17 cellular contexts compared by ENCODE assay signal in genomic region chr2:231911381-231911780, GRCh38. TPM values are rescaled to one million over a fixed set of nuclear protein-coding genes. Genes with fewer than 3 reads are reported as not detected.
DNase-seq lines count a peak whose midpoint lies in the region; ATAC-seq, FAIRE-seq and TF ChIP-seq lines count a peak whose summit lies in the region.
"Had no signal": no experiment of that assay in that cellular context is flagged by ENCODE, and none has a peak within 500 bp of the region (broad histone marks: within the 10 kb centered on the region; RNA-seq: fewer than 3 reads in every experiment).

No MANE protein-coding gene starts in this region.

- H3K27me3 Mint-ChIP-seq in H9 (ENCODE audit: low read depth): peaks cover 5% of the 10 kb centered on the region
- H3K27me3 Mint-ChIP-seq in CD14-positive monocyte (ENCODE audit: low read depth in 3 of 3): peaks cover 5 to 16% (median 11%) of the 10 kb centered on the region in 3 donors
- H3K27me3 Mint-ChIP-seq: CD4-positive, alpha-beta T cell had no signal

- CTCF ChIA-PET in A549 (lab: Yijun Ruan, JAX): interaction anchor here (0.7 to 9.0 kb wide), 7 partner anchors 9 to 530 kb away, joined by 3 to 75 read pairs (median 6); partner anchors contain the start of gene NPPC

- H3K4me1 ChIP-seq in A549 (no peaks in the 10 kb centered on the region), BLaER1 (peaks cover 56% of the 10 kb centered on the region), osteoblast (ENCODE audit: insufficient read depth, low read length) (no peaks in the 10 kb centered on the region), H9 (ENCODE audit: insufficient read depth, low read length) (no peaks in the 10 kb centered on the region)

- H3K27me3 ChIP-seq in BLaER1 (no peaks in the 10 kb centered on the region), bronchial epithelial cell (ENCODE audit: control insufficient read depth, insufficient read depth, low read length) (no peaks in the 10 kb centered on the region), osteoblast (ENCODE audit: insufficient read depth, low read length) (peaks cover 8% of the 10 kb centered on the region), H9 (ENCODE audit: insufficient read depth, low read length) (no peaks in the 10 kb centered on the region)

- no peak overlapping the region for H3K4ac ChIP-seq in H9 (ENCODE audit: low read depth, low read length)

- no peak overlapping the region for H4K8ac ChIP-seq in H9 (replicated peaks; ENCODE audit: insufficient read length, low read depth, low read length)

- no peak for TF ChIP-seq EP300 in A549 (IDR thresholded peaks at IDR 0.05)

- H2BK5ac ChIP-seq in H9 (ENCODE audit: insufficient read length, low read length): no peak overlapping the region

- intact Hi-C loops in CD14-positive monocyte (cut with micrococcal nuclease): loop anchor here in 1 of 2 donors (5.0 kb wide), 1 partner anchor 526 kb away; no protein-coding TSS in a partner anchor

- H3K9me3 ChIP-seq in A549 (no peaks in the 10 kb centered on the region), BLaER1 (no peaks in the 10 kb centered on the region), osteoblast (ENCODE audit: low read depth, low read length) (no peaks in the 10 kb centered on the region), H9 (ENCODE audit: control insufficient read depth, low read depth, low read length) (no peaks in the 10 kb centered on the region)

- H4K91ac ChIP-seq in H9 (ENCODE audit: insufficient read length, low read depth, low read length): no peak overlapping the region

- H3K4me2 ChIP-seq in A549: no peak overlapping the region
- H3K4me2 ChIP-seq in BLaER1: peak overlapping the region; percentile 72
- H3K4me2 ChIP-seq in osteoblast (ENCODE audit: insufficient read depth, low read length): no peak overlapping the region
- no peak overlapping the region for H3K4me2 ChIP-seq in H9 (ENCODE audit: insufficient read depth, insufficient read length, low read length)

- peak; percentile 25 to 42; a peak in 2 of 6 replicates for ATAC-seq in A549
- ATAC-seq in HG03280 (IDR thresholded peaks at IDR 0.05; ENCODE audit: unreplicated experiment): no peak
- ATAC-seq in HG02938 (IDR thresholded peaks at IDR 0.05; ENCODE audit: unreplicated experiment): no peak
- ATAC-seq: GM12878 had no signal

- H4K20me1 ChIP-seq in BLaER1: no peaks in the 10 kb centered on the region
- no peaks in the 10 kb centered on the region for H4K20me1 ChIP-seq in osteoblast (ENCODE audit: insufficient read depth, low read length)
- no peaks in the 10 kb centered on the region for H4K20me1 ChIP-seq in H9 (ENCODE audit: control insufficient read depth, insufficient read depth, insufficient read length)

- H3K56ac ChIP-seq in H9 (ENCODE audit: insufficient read length, low read depth, low read length): no peak overlapping the region

- H2BK12ac ChIP-seq in H9 (ENCODE audit: insufficient read length, low read depth, low read length): no peak overlapping the region

- H3K79me2 ChIP-seq in osteoblast (ENCODE audit: insufficient read depth, low read length): no peaks in the 10 kb centered on the region
- no peaks in the 10 kb centered on the region for H3K79me2 ChIP-seq in H9 (ENCODE audit: insufficient read depth, low read length)

- no peak overlapping the region for H3K18ac ChIP-seq in H9 (ENCODE audit: insufficient read length, low read depth, low read length)

- H3K9me3 Mint-ChIP-seq in H9: no peaks in the 10 kb centered on the region
- no peaks in the 10 kb centered on the region for H3K9me3 Mint-ChIP-seq in CD14-positive monocyte
- H3K9me3 Mint-ChIP-seq: CD4-positive, alpha-beta T cell had no signal

- no peak overlapping the region for H2BK15ac ChIP-seq in H9 (ENCODE audit: low read depth, low read length)

- H3K4me3 ChIP-seq in A549 (no peak overlapping the region), BLaER1 (no peak overlapping the region), bronchial epithelial cell (ENCODE audit: low read depth, low read length) (no peak overlapping the region), osteoblast (ENCODE audit: insufficient read depth, low read length) (no peak overlapping the region)
- H3K4me3 ChIP-seq: GM12878, GM23248 had no signal

- H3K9ac ChIP-seq in BLaER1 (no peak overlapping the region), H9 (ENCODE audit: extremely low read depth, insufficient read length, low read length) (no peak overlapping the region)
- H3K9ac ChIP-seq: GM23248 had no signal

- no peak for TF ChIP-seq POLR2A in A549 (IDR thresholded peaks at IDR 0.05; ENCODE audit: low read length)

- H3K36me3 ChIP-seq in BLaER1 (no peaks in the 10 kb centered on the region), bronchial epithelial cell (ENCODE audit: control insufficient read depth, insufficient read depth, low read length) (no peaks in the 10 kb centered on the region), osteoblast (ENCODE audit: insufficient read depth, low read length) (no peaks in the 10 kb centered on the region)

- H3K27ac Mint-ChIP-seq in H9: peak overlapping the region in 1 of 3 experiments; percentile 44; a peak in 1 of 7 replicates
- H3K27ac Mint-ChIP-seq in CD14-positive monocyte: no peak overlapping the region
- H3K27ac Mint-ChIP-seq: CD4-positive, alpha-beta T cell had no signal

- H3K4me3 Mint-ChIP-seq in H9: no peak overlapping the region
- H3K4me3 Mint-ChIP-seq in CD14-positive monocyte: no peak overlapping the region
- H3K4me3 Mint-ChIP-seq: CD4-positive, alpha-beta T cell had no signal

- FAIRE-seq in A549 (lab: Jason Lieb, UNC) (no peak), bronchial epithelial cell (lab: Jason Lieb, UNC) (peak; percentile 28)
- FAIRE-seq: GM12878, GM18507, H54 had no signal

- no peak overlapping the region for H3K23ac ChIP-seq in H9 (ENCODE audit: insufficient read length, low read depth, low read length)

- 43% methylated on average over 6 of the region's 6 CpGs for WGBS in A549 (ENCODE audit: missing lambda C conversion rate)
- no CpG with 5 or more reads among the region's 6 CpGs for WGBS in H9 (ENCODE audit: extremely low coverage, insufficient read length, low lambda C conversion rate)

- no peak overlapping the region for H2AFZ ChIP-seq in osteoblast (ENCODE audit: low read length)
- H2AFZ ChIP-seq in H9 (ENCODE audit: low read length): no peak overlapping the region
- H2AFZ ChIP-seq: GM23248 had no signal

- no peak overlapping the region for H2BK120ac ChIP-seq in H9 (ENCODE audit: low read depth, low read length, poor library complexity, severe bottlenecking)

- H3K79me1 ChIP-seq in H9 (ENCODE audit: insufficient read depth, low read depth, low read length, poor library complexity, severe bottlenecking): no peaks in the 10 kb centered on the region

- DNase-seq in A549 (ENCODE audit: low read depth in 1 of 2, low spot score in 1 of 2) (no peak), bronchial epithelial cell (ENCODE audit: low read depth) (no peak), osteoblast (ENCODE audit: insufficient read length, low spot score, missing footprints) (peak; percentile 26), H9 (no peak), CD14-positive monocyte (ENCODE audit: low spot score) (no peak)
- DNase-seq: Calu3; CD4-positive, alpha-beta T cell; GM23248 had no signal

- TF ChIP-seq CTCF in A549 (IDR thresholded peaks at IDR 0.05) (no peak), bronchial epithelial cell (IDR thresholded peaks at IDR 0.05; ENCODE audit: insufficient read depth, low read length, severe bottlenecking) (no peak), osteoblast (IDR thresholded peaks at IDR 0.05; ENCODE audit: extremely low read depth, low read depth, low read length) (no peak), H9 (conservative IDR thresholded peaks at IDR 0.05) (no peak), CD14-positive monocyte (IDR thresholded peaks at IDR 0.05) (no peak)

- POLR2A ChIA-PET in A549 (lab: Yijun Ruan, JAX): no interaction called here

- H2BK20ac ChIP-seq in H9 (ENCODE audit: low read depth, low read length, poor library complexity, severe bottlenecking): no peak overlapping the region

- no peak overlapping the region for H3T11ph ChIP-seq in H9 (ENCODE audit: low read length)

- no peak overlapping the region for H4K5ac ChIP-seq in H9 (ENCODE audit: insufficient read length, low read depth, low read length)

- H3K4me1 Mint-ChIP-seq in H9 (peaks cover 13 to 21% of the 10 kb centered on the region in 2 experiments), CD14-positive monocyte (peaks cover 4% of the 10 kb centered on the region)

- no peaks in the 10 kb centered on the region for H3K23me2 ChIP-seq in H9 (ENCODE audit: insufficient read length, low read depth, low read length, poor library complexity, severe bottlenecking)

- H3K27ac ChIP-seq in A549 (no peak overlapping the region), BLaER1 (no peak overlapping the region), osteoblast (ENCODE audit: low read depth, low read length) (no peak overlapping the region), H9 (ENCODE audit: insufficient read length, low read depth, low read length) (no peak overlapping the region)
- H3K27ac ChIP-seq: GM23248 had no signal

- no peak overlapping the region for H3K14ac ChIP-seq in H9 (ENCODE audit: insufficient read depth, low read length)

- H3K36me3 Mint-ChIP-seq in H9 (ENCODE audit: insufficient read depth in 1 of 3, low read depth in 3 of 3) (no peaks in the 10 kb centered on the region), CD14-positive monocyte (no peaks in the 10 kb centered on the region)

- TF ChIP-seq RAD21 in A549 (conservative IDR thresholded peaks at IDR 0.05 in 1 of 2, IDR thresholded peaks at IDR 0.05 in 1 of 2): no peak

- H2AK5ac ChIP-seq in H9 (ENCODE audit: insufficient read length, low read length): no peak overlapping the region

TF ChIP-seq in A549, 52 proteins besides CTCF, POLR2A, EP300 and RAD21 (continues in another document):
- TF ChIP-seq JUNB (IDR thresholded peaks at IDR 0.05): no peak
- no peak for TF ChIP-seq ESRRA (IDR thresholded peaks at IDR 0.05; ENCODE audit: borderline replicate concordance, low read length)

RNA-seq across cellular contexts. Expression of gene NPPC, which starts 14.8 kb away (rescaled TPM):
- polyA plus RNA-seq in A549 (2011; rRNA removed) (not detected in 2 replicates), A549 (2017; fragmentation: RNase III; extraction: RNeasy Plus Mini Kit Qiagen cat#74134 plus additional on column Dnase treatment) (0.12 TPM in 1 of 3 replicates, not detected in the others), CD14-positive monocyte (not detected)
- polyA plus RNA-seq in A549 (2012; cell fraction: cytosol; rRNA removed): 0.19 TPM in 2 replicates
- 0.07 TPM in 1 of 2 replicates, not detected in the other for polyA plus RNA-seq in A549 (2012; cell fraction: nucleus; rRNA removed)
- not detected in 2 replicates for polyA minus RNA-seq in A549 (2011; rRNA and poly(A)+ RNA removed)
- total RNA-seq in bronchial epithelial cell (not detected in 2 replicates), osteoblast (not detected in 2 replicates), H9 (2021) (1.1 and 1.2 TPM in 2 replicates)
- total RNA-seq: A673, Calu3, GM12878, GM23248, HT1080 had no signal
- polyA plus RNA-seq: BJ had no signal

RNA-seq across cellular contexts. Expression of gene DIS3L2, which starts 50.1 kb away (rescaled TPM):
- 15.4 and 16.7 TPM in 2 replicates for polyA plus RNA-seq in A549 (2011; rRNA removed)
- 15.9 and 20.9 TPM in 2 replicates for polyA plus RNA-seq in A549 (2012; cell fraction: cytosol; rRNA removed)
- polyA plus RNA-seq in A549 (2012; cell fraction: nucleus; rRNA removed): 61.4 and 73.3 TPM in 2 replicates
- 14.9 to 15.7 TPM (median 15.6 TPM) in 3 replicates for polyA plus RNA-seq in A549 (2017; fragmentation: RNase III; extraction: RNeasy Plus Mini Kit Qiagen cat#74134 plus additional on column Dnase treatment)
- polyA minus RNA-seq in A549 (2011; rRNA and poly(A)+ RNA removed): 19.5 and 23.2 TPM in 2 replicates
- 11.8 and 19.7 TPM in 2 replicates for total RNA-seq in bronchial epithelial cell
- 21.2 and 28.2 TPM in 2 replicates for total RNA-seq in osteoblast
- total RNA-seq in H9 (2021): 28.1 and 28.2 TPM in 2 replicates
- polyA plus RNA-seq in CD14-positive monocyte: 1 to 10 TPM; 6.0 to 6.4 TPM

Comparison
In these comparisons a context has a peak if more than half of its experiments do, and no peak if none do; other contexts are left out.
1. ATAC-seq: peak in A549 (2 of 2); none in HG03280 (single experiment) and HG02938 (single experiment).